Comparison of ENCODE assay signal across 25 cellular contexts in the genomic region with DNA sequence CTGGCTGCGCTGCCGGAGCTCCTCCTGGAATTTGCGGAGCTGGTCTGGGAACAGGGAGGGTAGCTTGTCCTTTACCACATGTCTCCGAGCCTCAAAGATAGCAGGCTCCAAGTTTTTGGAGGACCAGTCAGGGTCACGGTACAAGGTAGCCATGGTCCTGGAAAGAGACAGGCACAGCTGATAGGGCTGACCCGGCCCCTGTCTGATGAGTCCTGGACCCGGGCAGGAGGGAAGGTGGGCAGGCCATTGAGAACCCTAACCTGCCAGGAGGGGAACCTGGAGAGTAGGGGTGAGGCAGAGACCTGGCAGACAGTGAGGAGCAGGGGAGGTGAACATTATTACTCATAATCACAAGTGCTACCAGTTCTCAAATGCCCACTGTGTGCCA. TPM values are rescaled to one million over a fixed set of nuclear protein-coding genes. Genes with fewer than 3 reads are reported as not detected.
DNase-seq lines count a peak whose midpoint lies in the region; ATAC-seq, FAIRE-seq and TF ChIP-seq lines count a peak whose summit lies in the region.
"Had no signal": no experiment of that assay in that cellular context is flagged by ENCODE, and none has a peak within 500 bp of the region (broad histone marks: within the 10 kb centered on the region; RNA-seq: fewer than 3 reads in every experiment).

No MANE protein-coding gene starts in this region.

- no peak for FAIRE-seq in bronchial epithelial cell (lab: Jason Lieb, UNC)
- FAIRE-seq: GM12892, GM19239, H54 had no signal

- H3K27me3 ChIP-seq in RWPE2 (ENCODE audit: insufficient read depth, poor library complexity, severe bottlenecking) (no peaks in the 10 kb centered on the region), bronchial epithelial cell (ENCODE audit: control insufficient read depth, insufficient read depth, low read length) (no peaks in the 10 kb centered on the region), neuronal stem cell (ENCODE audit: control insufficient read depth in 3 of 3, insufficient read depth in 3 of 3, low read depth in 1 of 3, low read length in 3 of 3) (peaks cover 0 to 43% (median 0%) of the 10 kb centered on the region in 3 experiments)

- no peak overlapping the region for H2BK15ac ChIP-seq in neuronal stem cell (ENCODE audit: low read length)

- H3K36me3 ChIP-seq in RWPE2 (ENCODE audit: low read depth) (no peaks in the 10 kb centered on the region), bronchial epithelial cell (ENCODE audit: control insufficient read depth, insufficient read depth, low read length) (no peaks in the 10 kb centered on the region), neuronal stem cell (replicated peaks in 1 of 2; ENCODE audit: control insufficient read depth in 2 of 2, insufficient read depth in 2 of 2, low read length in 2 of 2) (no peaks in the 10 kb centered on the region)
- H3K36me3 ChIP-seq: HAP-1 had no signal

- no peak overlapping the region for H3K27ac Mint-ChIP-seq in activated T-helper 1 cell treated with anti-CD3 and anti-CD28 coated beads, Interleukin-12 subunit alpha, Interleukin-12 subunit beta, Interleukin-2, Interleukin-4 antibody, amounts not matched to agents 30 ng/mL and 10 ng/mL and 1 ng/mL, durations not matched to agents 14 hours and 24 hours and 36 hours
- H3K27ac Mint-ChIP-seq: CD4-positive, alpha-beta memory T cell; GM23338; HFFc6 had no signal

- H3K79me1 ChIP-seq in neuronal stem cell (ENCODE audit: low read depth, low read length) = no peaks in the 10 kb centered on the region

- H3K9me3 ChIP-seq in RWPE2 (ENCODE audit: severe bottlenecking) (no peaks in the 10 kb centered on the region), neuronal stem cell (replicated peaks in 1 of 2; ENCODE audit: control insufficient read depth in 2 of 2, insufficient read depth in 1 of 2, low read depth in 1 of 2, low read length in 2 of 2) (no peaks in the 10 kb centered on the region)
- H3K9me3 ChIP-seq: HAP-1 had no signal

- intact Hi-C loops in posterior vena cava (cut with DNase I) = loop anchor here (10.0 kb wide), 2 partner anchors 92 to 142 kb away; no protein-coding TSS in a partner anchor
- intact Hi-C loops in activated T-helper 1 cell treated with anti-CD3 and anti-CD28 coated beads, Interleukin-12 subunit alpha, Interleukin-12 subunit beta, Interleukin-2, Interleukin-4 antibody, amounts not matched to agents 30 ng/mL and 10 ng/mL and 1 ng/mL, durations not matched to agents 14 hours and 24 hours and 36 hours (cut with micrococcal nuclease) = no loop called here

- no peak overlapping the region for H3K9ac ChIP-seq in neuronal stem cell (ENCODE audit: low read depth, low read length, poor library complexity)

- peak overlapping the region; percentile 21 for H3K18ac ChIP-seq in neuronal stem cell (ENCODE audit: low read length)

- no peak overlapping the region for H3K14ac ChIP-seq in neuronal stem cell (ENCODE audit: low read length)

- no CpG with 5 or more reads among the region's 7 CpGs for WGBS in neuronal stem cell (ENCODE audit: extremely low coverage in 2 of 2, insufficient read length in 2 of 2, insufficient replicate concordance in 1 of 2), 2 donors

- H2BK120ac ChIP-seq in neuronal stem cell (ENCODE audit: low read depth, low read length) = no peak overlapping the region

- ATAC-seq in RWPE2 (ENCODE audit: low read depth) (no peak), GM18867 (IDR thresholded peaks at IDR 0.05; ENCODE audit: unreplicated experiment) (no peak)
- ATAC-seq: GM23338 had no signal

- CTCF ChIA-PET in GM10248 (lab: Yijun Ruan, JAX) = interaction anchor here (0.6 to 6.9 kb wide), 7 partner anchors 10 to 100 kb away, joined by 3 to 46 read pairs (median 6); no protein-coding TSS in a partner anchor

- no peak overlapping the region for H2AK5ac ChIP-seq in neuronal stem cell (ENCODE audit: low read depth, low read length)

- H3K27ac ChIP-seq in RWPE2 (ENCODE audit: poor library complexity, severe bottlenecking) = no peak overlapping the region
- no peak overlapping the region for H3K27ac ChIP-seq in neuronal stem cell (replicated peaks; ENCODE audit: low read length)

- no peak overlapping the region for H4K91ac ChIP-seq in neuronal stem cell (ENCODE audit: low read depth, low read length, poor library complexity)

- H2AFZ ChIP-seq in neuronal stem cell (ENCODE audit: low read length) = no peak overlapping the region
- H2AFZ ChIP-seq: GM23338 had no signal

- H4K8ac ChIP-seq in neuronal stem cell (ENCODE audit: low read depth, low read length) = no peak overlapping the region

- POLR2A ChIA-PET in GM10248 (lab: Yijun Ruan, JAX) = no interaction called here

- DNase-seq in RWPE2 (ENCODE audit: low spot score) = peak; percentile 61
- DNase-seq in bronchial epithelial cell (ENCODE audit: low read depth) = peak; percentile 13
- DNase-seq in neuronal stem cell (ENCODE audit: low spot score) = no peak
- DNase-seq in posterior vena cava (ENCODE audit: low spot score) = peak; percentile 64
- DNase-seq in activated T-helper 1 cell treated with anti-CD3 and anti-CD28 coated beads, Interleukin-12 subunit alpha, Interleukin-12 subunit beta, Interleukin-2, Interleukin-4 antibody, amounts not matched to agents 30 ng/mL and 10 ng/mL and 1 ng/mL, durations not matched to agents 14 hours and 24 hours and 36 hours (ENCODE audit: low spot score) = no peak
- no peak for DNase-seq in GM10248 (ENCODE audit: extremely low spot score)
- DNase-seq: C1 segment of cervical spinal cord; Calu3; CD4-positive, alpha-beta memory T cell; COR-L47; DMS53; DMS79 treated with DMSO at 0.1 percent for 48 hours; GF-D8; HFFc6 had no signal

- no peaks in the 10 kb centered on the region for H3K36me3 Mint-ChIP-seq in activated T-helper 1 cell treated with anti-CD3 and anti-CD28 coated beads, Interleukin-12 subunit alpha, Interleukin-12 subunit beta, Interleukin-2, Interleukin-4 antibody, amounts not matched to agents 30 ng/mL and 10 ng/mL and 1 ng/mL, durations not matched to agents 14 hours and 24 hours and 36 hours (ENCODE audit: low read depth)
- H3K36me3 Mint-ChIP-seq: CD4-positive, alpha-beta memory T cell had no signal

- H3K4me1 ChIP-seq in RWPE2 (ENCODE audit: insufficient read depth, poor library complexity, severe bottlenecking) (no peaks in the 10 kb centered on the region), neuronal stem cell (ENCODE audit: control insufficient read depth in 2 of 2, insufficient read depth in 1 of 2, low read depth in 1 of 2, low read length in 2 of 2) (peaks cover 5 to 10% of the 10 kb centered on the region in 2 donors)
- H3K4me1 ChIP-seq: HAP-1 had no signal

- H2BK12ac ChIP-seq in neuronal stem cell (ENCODE audit: low read length) = no peak overlapping the region

- no peak for TF ChIP-seq CTCF in RWPE2 (IDR thresholded peaks at IDR 0.05; ENCODE audit: poor library complexity, severe bottlenecking)
- no peak for TF ChIP-seq CTCF in bronchial epithelial cell (IDR thresholded peaks at IDR 0.05; ENCODE audit: insufficient read depth, low read length, severe bottlenecking)
- no peak for TF ChIP-seq CTCF in GM10248 (IDR thresholded peaks at IDR 0.05; ENCODE audit: control extremely low read depth, extremely low read depth, low read depth, missing control alignments)

- H2BK5ac ChIP-seq in neuronal stem cell (ENCODE audit: low read length) = no peak overlapping the region

- peaks cover 5% of the 10 kb centered on the region for H3K4me1 Mint-ChIP-seq in activated T-helper 1 cell treated with anti-CD3 and anti-CD28 coated beads, Interleukin-12 subunit alpha, Interleukin-12 subunit beta, Interleukin-2, Interleukin-4 antibody, amounts not matched to agents 30 ng/mL and 10 ng/mL and 1 ng/mL, durations not matched to agents 14 hours and 24 hours and 36 hours (ENCODE audit: low read depth)
- H3K4me1 Mint-ChIP-seq: CD4-positive, alpha-beta memory T cell had no signal

- no peak overlapping the region for H3K4ac ChIP-seq in neuronal stem cell (ENCODE audit: low read length)

- H3K4me3 ChIP-seq in RWPE2 (ENCODE audit: severe bottlenecking) (no peak overlapping the region), bronchial epithelial cell (ENCODE audit: low read depth, low read length) (no peak overlapping the region), neuronal stem cell (ENCODE audit: low read length in 2 of 2) (no peak overlapping the region)
- H3K4me3 ChIP-seq: GM23338, HAP-1 had no signal

- no peaks in the 10 kb centered on the region for H3K9me3 Mint-ChIP-seq in activated T-helper 1 cell treated with anti-CD3 and anti-CD28 coated beads, Interleukin-12 subunit alpha, Interleukin-12 subunit beta, Interleukin-2, Interleukin-4 antibody, amounts not matched to agents 30 ng/mL and 10 ng/mL and 1 ng/mL, durations not matched to agents 14 hours and 24 hours and 36 hours
- H3K9me3 Mint-ChIP-seq: CD4-positive, alpha-beta memory T cell; GM23338; HFFc6 had no signal

- no peak overlapping the region for H3K4me2 ChIP-seq in neuronal stem cell (ENCODE audit: insufficient read depth, low read length, poor library complexity, severe bottlenecking)
- H3K4me2 ChIP-seq: GM23338 had no signal

- H3K27me3 Mint-ChIP-seq in activated T-helper 1 cell treated with anti-CD3 and anti-CD28 coated beads, Interleukin-12 subunit alpha, Interleukin-12 subunit beta, Interleukin-2, Interleukin-4 antibody, amounts not matched to agents 30 ng/mL and 10 ng/mL and 1 ng/mL, durations not matched to agents 14 hours and 24 hours and 36 hours (ENCODE audit: insufficient read depth) = no peaks in the 10 kb centered on the region
- H3K27me3 Mint-ChIP-seq: CD4-positive, alpha-beta memory T cell had no signal

- no peak overlapping the region for H3K23ac ChIP-seq in neuronal stem cell (ENCODE audit: low read depth, low read length, poor library complexity)

- H3K4me3 Mint-ChIP-seq in activated T-helper 1 cell treated with anti-CD3 and anti-CD28 coated beads, Interleukin-12 subunit alpha, Interleukin-12 subunit beta, Interleukin-2, Interleukin-4 antibody, amounts not matched to agents 30 ng/mL and 10 ng/mL and 1 ng/mL, durations not matched to agents 14 hours and 24 hours and 36 hours = no peak overlapping the region
- H3K4me3 Mint-ChIP-seq: GM23338, HFFc6 had no signal

RNA-seq across cellular contexts. Expression of a gene that starts 20.4 kb away (rescaled TPM):
- total RNA-seq in bronchial epithelial cell = 21.1 and 28.3 TPM in 2 replicates
- polyA plus RNA-seq in neuronal stem cell (2013, experiment 1 of 2) = 7.9 TPM
- 8.1 TPM for polyA plus RNA-seq in neuronal stem cell (2013, experiment 2 of 2)
- 10 to 100 TPM; 21.3 to 22.5 TPM for total RNA-seq in posterior vena cava
- total RNA-seq in activated T-helper 1 cell treated with anti-CD3 and anti-CD28 coated beads, Interleukin-12 subunit alpha, Interleukin-12 subunit beta, Interleukin-2, Interleukin-4 antibody, amounts not matched to agents 30 ng/mL and 10 ng/mL and 1 ng/mL, durations not matched to agents 14 hours and 24 hours and 36 hours = 29.5 and 30.1 TPM in 2 replicates

RNA-seq across cellular contexts. Expression of a gene that starts 28.0 kb away (rescaled TPM):
- under 0.01 and 1.4 TPM in 2 replicates for total RNA-seq in bronchial epithelial cell
- polyA plus RNA-seq in neuronal stem cell (2013, experiment 1 of 2) = not detected
- polyA plus RNA-seq in neuronal stem cell (2013, experiment 2 of 2) = not detected
- not detected for total RNA-seq in posterior vena cava
- not detected in 2 replicates for total RNA-seq in activated T-helper 1 cell treated with anti-CD3 and anti-CD28 coated beads, Interleukin-12 subunit alpha, Interleukin-12 subunit beta, Interleukin-2, Interleukin-4 antibody, amounts not matched to agents 30 ng/mL and 10 ng/mL and 1 ng/mL, durations not matched to agents 14 hours and 24 hours and 36 hours
- total RNA-seq: A172; A673; CD4-positive, alpha-beta memory T cell; Daoy; G401; GM23338; HFFc6 had no signal
- polyA plus RNA-seq: BJ; CD4-positive, alpha-beta memory T cell; GM23338 had no signal

Comparison
In these comparisons a context has a peak if more than half of its experiments do, and no peak if none do; other contexts are left out.
1. DNase-seq: peak in RWPE2 (single experiment), bronchial epithelial cell (single experiment) and posterior vena cava (single experiment); none in neuronal stem cell (single experiment), activated T-helper 1 cell treated with anti-CD3 and anti-CD28 coated beads, Interleukin-12 subunit alpha, Interleukin-12 subunit beta, Interleukin-2, Interleukin-4 antibody, amounts not matched to agents 30 ng/mL and 10 ng/mL and 1 ng/mL, durations not matched to agents 14 hours and 24 hours and 36 hours (single experiment) and GM10248 (single experiment).